In genomic region chr11:93614111-93614784, GRCh38 we compare ENCODE assay signal across 9 cellular contexts. TPM values are rescaled to one million over a fixed set of nuclear protein-coding genes. Genes with fewer than 3 reads are reported as not detected.
DNase-seq lines count a peak whose midpoint lies in the region; ATAC-seq and TF ChIP-seq lines count a peak whose summit lies in the region.
"Had no signal": no experiment of that assay in that cellular context is flagged by ENCODE, and none has a peak within 500 bp of the region (broad histone marks: within the 10 kb centered on the region; RNA-seq: fewer than 3 reads in every experiment).

No MANE protein-coding gene starts in this region.

- peak; percentile 86 for ATAC-seq in GM23338
- ATAC-seq in GM18520 (IDR thresholded peaks at IDR 0.05; ENCODE audit: unreplicated experiment), result no peak
- ATAC-seq in left cardiac atrium, result no peak
- no peak for ATAC-seq in left colon

- H3K27me3 Mint-ChIP-seq in GM23338 (ENCODE audit: insufficient read depth, low read depth, poor library complexity), result peaks cover 2% of the 10 kb centered on the region

- no peaks in the 10 kb centered on the region for H3K4me1 Mint-ChIP-seq in GM23338

- peak; percentile 68 for DNase-seq in DMS53 (lab: John Stamatoyannopoulos, UW)
- DNase-seq in DMS53 treated with DMSO at 0.1 percent for 48 hours (lab: John Stamatoyannopoulos, UW; ENCODE audit: unreplicated experiment), result no peak
- DNase-seq in GM23338 (ENCODE audit: low spot score), result peak; percentile 47
- peak; percentile 10 for DNase-seq in SK-N-SH
- peak; percentile 48 for DNase-seq in iPS-NIHi11 (ENCODE audit: low spot score)
- no peak for DNase-seq in left cardiac atrium
- no peak for DNase-seq in left colon
- DNase-seq: NCI-H1694 had no signal

- no peak overlapping the region for H3K4me3 Mint-ChIP-seq in GM23338

- TF ChIP-seq CTCF in GM23338 (conservative IDR thresholded peaks at IDR 0.05; ENCODE audit: low read depth in 2 of 2), result peak; percentile 52 to 57
- peak; percentile 28; the same call in 1 of the 2 replicates for TF ChIP-seq CTCF in SK-N-SH (IDR thresholded peaks at IDR 0.05)

- H3K36me3 ChIP-seq in GM23338 (ENCODE audit: insufficient read depth), result no peaks in the 10 kb centered on the region
- no peaks in the 10 kb centered on the region for H3K36me3 ChIP-seq in SK-N-SH (replicated peaks in 1 of 2; ENCODE audit: control insufficient read depth in 1 of 2, insufficient read depth in 2 of 2, low read length in 1 of 2)

- H3K79me2 ChIP-seq in GM23338 (replicated peaks; ENCODE audit: insufficient read depth) (no peaks in the 10 kb centered on the region), SK-N-SH (ENCODE audit: insufficient read depth) (no peaks in the 10 kb centered on the region)

- POLR2A ChIA-PET in SK-N-SH (lab: Yijun Ruan, JAX), result no interaction called here

- WGBS in SK-N-SH (ENCODE audit: low lambda C conversion rate), result 41% methylated on average over 4 of the region's 4 CpGs

- H3K9me2 ChIP-seq in GM23338 (ENCODE audit: insufficient read depth) (no peaks in the 10 kb centered on the region), SK-N-SH (no peaks in the 10 kb centered on the region)

- H3K27ac Mint-ChIP-seq in GM23338, result no peak overlapping the region

- H3K9me3 ChIP-seq in SK-N-SH, result no peaks in the 10 kb centered on the region

- H2AFZ ChIP-seq in GM23338, result no peak overlapping the region
- no peak overlapping the region for H2AFZ ChIP-seq in SK-N-SH (ENCODE audit: low read depth)

- H3K36me3 Mint-ChIP-seq in GM23338 (ENCODE audit: low read depth), result no peaks in the 10 kb centered on the region

- H3K4me1 ChIP-seq in GM23338 (ENCODE audit: insufficient read depth), result no peaks in the 10 kb centered on the region
- H3K4me1 ChIP-seq in SK-N-SH (ENCODE audit: control insufficient read depth in 1 of 2, insufficient read depth in 2 of 2, low read depth in 1 of 2, low read length in 1 of 2), result no peaks in the 10 kb centered on the region

- no peaks in the 10 kb centered on the region for H3K9me3 Mint-ChIP-seq in GM23338

- TF ChIP-seq EP300 in SK-N-SH (IDR thresholded peaks at IDR 0.05; ENCODE audit: borderline replicate concordance in 1 of 2, low read depth in 1 of 2, low read length in 1 of 2), result no peak

- intact Hi-C loops in left cardiac atrium (cut with DNase I), result no loop called here
- intact Hi-C loops in left colon (cut with DNase I, micrococcal nuclease), result no loop called here

- TF ChIP-seq RAD21 in SK-N-SH (IDR thresholded peaks at IDR 0.05; ENCODE audit: low read length), result no peak

- H3K4me3 ChIP-seq in GM23338 (no peak overlapping the region), SK-N-SH (ENCODE audit: low read depth in 2 of 2, low read length in 1 of 2) (no peak overlapping the region)

- H3K9ac ChIP-seq in SK-N-SH, result no peak overlapping the region

- H3K27ac ChIP-seq in GM23338 (ENCODE audit: low read depth), result no peak overlapping the region
- H3K27ac ChIP-seq in SK-N-SH (ENCODE audit: low read depth in 2 of 2, low read length in 1 of 2), result no peak overlapping the region

- H3K4me2 ChIP-seq in GM23338 (no peak overlapping the region), SK-N-SH (no peak overlapping the region)

- H3K27me3 ChIP-seq in GM23338 (ENCODE audit: insufficient read depth) (no peaks in the 10 kb centered on the region), SK-N-SH (ENCODE audit: insufficient read depth) (no peaks in the 10 kb centered on the region)

- H4K20me1 ChIP-seq in GM23338 (replicated peaks; ENCODE audit: insufficient read depth) (no peaks in the 10 kb centered on the region), SK-N-SH (ENCODE audit: insufficient read depth) (no peaks in the 10 kb centered on the region)

- H3F3A ChIP-seq in GM23338 (replicated peaks; ENCODE audit: low read depth) (no peaks in the 10 kb centered on the region), SK-N-SH (replicated peaks; ENCODE audit: insufficient read depth) (no peaks in the 10 kb centered on the region)

- CTCF ChIA-PET in SK-N-SH (lab: Yijun Ruan, JAX), result no interaction called here

TF ChIP-seq in GM23338, 12 proteins besides CTCF, POLR2A, EP300 and RAD21 (continues in another document):
- TF ChIP-seq REST (IDR thresholded peaks at IDR 0.05; ENCODE audit: unreplicated experiment) (no peak), JUNB (IDR thresholded peaks at IDR 0.05; ENCODE audit: unreplicated experiment) (no peak), POLR2AphosphoS5 (IDR thresholded peaks at IDR 0.05; ENCODE audit: low read depth) (no peak), NANOG (IDR thresholded peaks at IDR 0.05; ENCODE audit: borderline replicate concordance) (no peak), ZNF331 (CRISPR knock-in tag; IDR thresholded peaks at IDR 0.05; ENCODE audit: low read depth) (no peak)

TF ChIP-seq in SK-N-SH, 30 proteins besides CTCF, POLR2A, EP300 and RAD21:
- TF ChIP-seq SMC3 (IDR thresholded peaks at IDR 0.05; ENCODE audit: low read depth, low read length), result no peak

RNA-seq across cellular contexts. Expression of gene CEP295, which starts 47.2 kb away (rescaled TPM):
- total RNA-seq in GM23338 (2014; rRNA removed; shearing (Covaris generic)), result 16.5 and 25.8 TPM in 2 replicates
- polyA plus RNA-seq in GM23338 (2016; fragmentation: Nextera tagmentation; extraction: Ambion mirVana) (5.7 and 7.4 TPM in 2 replicates), SK-N-SH (2012; rRNA removed) (4.3 and 6.0 TPM in 2 replicates)
- 5.4 TPM in 2 replicates for polyA plus RNA-seq in SK-N-SH (2012; cell fraction: cytosol; rRNA removed)
- 6.6 and 13.9 TPM in 2 replicates for polyA plus RNA-seq in SK-N-SH (2012; cell fraction: nucleus; rRNA removed)
- total RNA-seq in left cardiac atrium (1 to 10 TPM; 5.9 to 6.4 TPM), left colon (1 to 10 TPM; 7.2 to 8.2 TPM)

Comparison
In these comparisons a context has a peak if more than half of its experiments do, and no peak if none do; other contexts are left out.
1. DNase-seq: peak in DMS53 (single experiment), GM23338 (single experiment), SK-N-SH (single experiment) and iPS-NIHi11 (single experiment); none in DMS53 treated with DMSO at 0.1 percent for 48 hours (single experiment), left cardiac atrium (single experiment) and left colon (0 of 2).